In genomic region chr10:26799342-26799741, GRCh38 we compare ENCODE assay signal across 8 cellular contexts.
DNase-seq lines count a peak whose midpoint lies in the region; ATAC-seq, FAIRE-seq and TF ChIP-seq lines count a peak whose summit lies in the region.

No MANE protein-coding gene starts in this region.

- peak overlapping the region; percentile 67 for H3K27ac Mint-ChIP-seq in activated naive CD8-positive, alpha-beta T cell
- no peak overlapping the region for H3K27ac Mint-ChIP-seq in activated CD8-positive, alpha-beta memory T cell treated with anti-CD3 and anti-CD28 coated beads, Interleukin-2, amount 10 ng/mL, durations not matched to agents 7 days and 5 days

- peak overlapping the region; percentile 42 to 83 (median 62); a peak in 19 of 22 replicates for H3K4me2 ChIP-seq in BLaER1 treated with 17β-estradiol and CSF1 and Interleukin-3, amounts not matched to agents 10 nM and 100 nM
- no peak overlapping the region for H3K4me2 ChIP-seq in trophoblast cell (ENCODE audit: low read length)

- no peak overlapping the region for H3K4me3 Mint-ChIP-seq in activated naive CD8-positive, alpha-beta T cell
- no peak overlapping the region for H3K4me3 Mint-ChIP-seq in activated CD8-positive, alpha-beta memory T cell treated with anti-CD3 and anti-CD28 coated beads, Interleukin-2, amount 10 ng/mL, durations not matched to agents 7 days and 5 days

- no peak for TF ChIP-seq POLR2A in gastroesophageal sphincter (IDR thresholded peaks at IDR 0.05)

- ATAC-seq in HG02870 (IDR thresholded peaks at IDR 0.05; ENCODE audit: unreplicated experiment) (peak; percentile 48), gastroesophageal sphincter (no peak), HG02623 (IDR thresholded peaks at IDR 0.05; ENCODE audit: unreplicated experiment) (no peak)
- ATAC-seq in activated CD8-positive, alpha-beta memory T cell treated with anti-CD3 and anti-CD28 coated beads, Interleukin-2, amount 10 ng/mL, durations not matched to agents 7 days and 5 days, result no peak

- peak; percentile 85 for FAIRE-seq in GM18507 (lab: Jason Lieb, UNC)

- H3K4me1 ChIP-seq in BLaER1 treated with 17β-estradiol and CSF1 and Interleukin-3, amounts not matched to agents 10 nM and 100 nM, result peaks cover 32 to 74% (median 65%) of the 10 kb centered on the region in 10 experiments
- peaks cover 3% of the 10 kb centered on the region in 2 experiments for H3K4me1 ChIP-seq in trophoblast cell (ENCODE audit: control insufficient read depth in 1 of 2, insufficient read depth in 2 of 2, low read length in 2 of 2)
- peaks cover 2 to 53% (median 5%) of the 10 kb centered on the region in 3 donors for H3K4me1 ChIP-seq in gastroesophageal sphincter

- peak overlapping the region in 2 of 10 experiments; percentile 45; a peak in 2 of 20 replicates for H3K4me3 ChIP-seq in BLaER1 treated with 17β-estradiol and CSF1 and Interleukin-3, amounts not matched to agents 10 nM and 100 nM
- no peak overlapping the region for H3K4me3 ChIP-seq in trophoblast cell (ENCODE audit: low read depth, low read length)
- H3K4me3 ChIP-seq in gastroesophageal sphincter, result no peak overlapping the region

- H3K36me3 ChIP-seq in BLaER1 treated with 17β-estradiol and CSF1 and Interleukin-3, amounts not matched to agents 10 nM and 100 nM, result peaks cover 18 to 64% (median 40%) of the 10 kb centered on the region in 11 experiments; a peak in 21 of 22 replicates
- H3K36me3 ChIP-seq in trophoblast cell (ENCODE audit: control insufficient read depth in 1 of 2, insufficient read depth in 2 of 2, low read length in 2 of 2), result no peaks in the 10 kb centered on the region
- no peaks in the 10 kb centered on the region for H3K36me3 ChIP-seq in gastroesophageal sphincter

- no peak overlapping the region for H2BK12ac ChIP-seq in trophoblast cell (ENCODE audit: low read length)

- no peak for TF ChIP-seq EP300 in gastroesophageal sphincter (IDR thresholded peaks at IDR 0.05)

- DNase-seq in GM18507 (ENCODE audit: extremely low spot score, insufficient read length, low read depth) (no peak), trophoblast cell (no peak)
- no peak for DNase-seq in activated CD8-positive, alpha-beta memory T cell treated with anti-CD3 and anti-CD28 coated beads, Interleukin-2, amount 10 ng/mL, durations not matched to agents 7 days and 5 days

- no peaks in the 10 kb centered on the region for H3K27me3 Mint-ChIP-seq in activated naive CD8-positive, alpha-beta T cell
- H3K27me3 Mint-ChIP-seq in activated CD8-positive, alpha-beta memory T cell treated with anti-CD3 and anti-CD28 coated beads, Interleukin-2, amount 10 ng/mL, durations not matched to agents 7 days and 5 days, result no peaks in the 10 kb centered on the region

- H3K4ac ChIP-seq in trophoblast cell (ENCODE audit: low read depth, low read length), result no peak overlapping the region

- H2AFZ ChIP-seq in trophoblast cell (ENCODE audit: insufficient read depth, low read length, poor library complexity), result no peak overlapping the region

- H2AK5ac ChIP-seq in trophoblast cell (ENCODE audit: low read length), result no peak overlapping the region

- H3K18ac ChIP-seq in trophoblast cell (ENCODE audit: low read length), result no peak overlapping the region

- no peaks in the 10 kb centered on the region for H3K9me3 Mint-ChIP-seq in activated naive CD8-positive, alpha-beta T cell (ENCODE audit: low read depth)
- peaks cover 8% of the 10 kb centered on the region for H3K9me3 Mint-ChIP-seq in activated CD8-positive, alpha-beta memory T cell treated with anti-CD3 and anti-CD28 coated beads, Interleukin-2, amount 10 ng/mL, durations not matched to agents 7 days and 5 days (ENCODE audit: low read depth)

- no peak overlapping the region for H4K8ac ChIP-seq in trophoblast cell (ENCODE audit: low read depth, low read length)

- H3K9me3 ChIP-seq in BLaER1 treated with 17β-estradiol and CSF1 and Interleukin-3, amounts not matched to agents 10 nM and 100 nM (replicated peaks in 1 of 11), result peaks cover 33 to 66% (median 42%) of the 10 kb centered on the region in 11 experiments; a peak in 21 of 22 replicates
- H3K9me3 ChIP-seq in trophoblast cell (ENCODE audit: insufficient read depth, low read depth, low read length) (no peaks in the 10 kb centered on the region), gastroesophageal sphincter (peaks cover 0 to 12% (median 0%) of the 10 kb centered on the region in 3 donors)

- H4K12ac ChIP-seq in trophoblast cell (ENCODE audit: low read depth, low read length), result no peak overlapping the region

- no CpG with 5 or more reads among the region's 4 CpGs for WGBS in trophoblast cell (ENCODE audit: extremely low coverage, insufficient coverage, insufficient read length)
- WGBS in gastroesophageal sphincter (ENCODE audit: low coverage in 1 of 2), 2 donors, result 34 to 36% methylated on average over 4 of the region's 4 CpGs

- H3K9ac ChIP-seq in BLaER1 treated with 17β-estradiol and CSF1 and Interleukin-3, amounts not matched to agents 10 nM and 100 nM, result peak overlapping the region in 2 of 11 experiments; percentile 55 to 61; a peak in 5 of 22 replicates
- H3K9ac ChIP-seq in trophoblast cell (ENCODE audit: low read length), result no peak overlapping the region

- peak overlapping the region in 7 of 11 experiments; percentile 53 to 79 (median 59); a peak in 13 of 22 replicates for H3K27ac ChIP-seq in BLaER1 treated with 17β-estradiol and CSF1 and Interleukin-3, amounts not matched to agents 10 nM and 100 nM
- H3K27ac ChIP-seq in trophoblast cell (ENCODE audit: low read depth, low read length) (no peak overlapping the region), gastroesophageal sphincter (no peak overlapping the region)

- no peaks in the 10 kb centered on the region for H3K27me3 ChIP-seq in BLaER1 treated with 17β-estradiol and CSF1 and Interleukin-3, amounts not matched to agents 10 nM and 100 nM
- H3K27me3 ChIP-seq in trophoblast cell (ENCODE audit: insufficient read depth, low read length) (no peaks in the 10 kb centered on the region), gastroesophageal sphincter (no peaks in the 10 kb centered on the region)

- H3K14ac ChIP-seq in trophoblast cell (ENCODE audit: low read length), result no peak overlapping the region

- no peaks in the 10 kb centered on the region for H3K79me1 ChIP-seq in trophoblast cell (ENCODE audit: low read length)

- peaks cover 73% of the 10 kb centered on the region for H3K4me1 Mint-ChIP-seq in activated naive CD8-positive, alpha-beta T cell (ENCODE audit: low read depth)
- peaks cover 16% of the 10 kb centered on the region for H3K4me1 Mint-ChIP-seq in activated CD8-positive, alpha-beta memory T cell treated with anti-CD3 and anti-CD28 coated beads, Interleukin-2, amount 10 ng/mL, durations not matched to agents 7 days and 5 days

- H4K91ac ChIP-seq in trophoblast cell (ENCODE audit: low read depth, low read length), result no peak overlapping the region

- H2BK120ac ChIP-seq in trophoblast cell (ENCODE audit: insufficient read depth, low read length, poor library complexity), result no peak overlapping the region

- peaks cover 9% of the 10 kb centered on the region for H3K79me2 ChIP-seq in trophoblast cell (ENCODE audit: control insufficient read depth, insufficient read depth, low read length, poor library complexity)

- H2BK5ac ChIP-seq in trophoblast cell (ENCODE audit: low read depth, low read length, poor library complexity), result no peak overlapping the region

- CTCF ChIA-PET in activated CD8-positive, alpha-beta memory T cell treated with anti-CD3 and anti-CD28 coated beads, Interleukin-2, amount 10 ng/mL, durations not matched to agents 7 days and 5 days (lab: Charles Lee), result interaction anchor here (0.9 kb wide), 1 partner anchor 12 kb away, joined by 3 read pairs; no protein-coding TSS in a partner anchor

- H3K36me3 Mint-ChIP-seq in activated naive CD8-positive, alpha-beta T cell, result peaks cover 12% of the 10 kb centered on the region
- H3K36me3 Mint-ChIP-seq in activated CD8-positive, alpha-beta memory T cell treated with anti-CD3 and anti-CD28 coated beads, Interleukin-2, amount 10 ng/mL, durations not matched to agents 7 days and 5 days, result peaks cover 45% of the 10 kb centered on the region

- peaks cover 0 to 100% (median 14%) of the 10 kb centered on the region in 11 experiments; a peak in 13 of 22 replicates for H4K20me1 ChIP-seq in BLaER1 treated with 17β-estradiol and CSF1 and Interleukin-3, amounts not matched to agents 10 nM and 100 nM

- no peak overlapping the region for H3K23ac ChIP-seq in trophoblast cell (ENCODE audit: low read length)

- no peak for TF ChIP-seq CTCF in gastroesophageal sphincter (IDR thresholded peaks at IDR 0.05)

Comparison
In these comparisons a context has a peak if more than half of its experiments do, and no peak if none do; other contexts are left out.
1. H3K27ac ChIP-seq: peak in BLaER1 treated with 17β-estradiol and CSF1 and Interleukin-3, amounts not matched to agents 10 nM and 100 nM (7 of 11); none in trophoblast cell (single experiment) and gastroesophageal sphincter (0 of 4).